Comparison of ENCODE assay signal across 1 cellular context in genomic region chr11:61332823-61333637, GRCh38.
TF ChIP-seq lines count a peak whose summit lies in the region.

Gene DDB1 (minus strand): TSS chr11:61333105. CDS start chr11:61332968, 137 bp downstream.
Gene TKFC (plus strand): TSS chr11:61333228. CDS start chr11:61334729, 1,501 bp downstream.

TF ChIP-seq in HepG2, 621 proteins besides CTCF, POLR2A, EP300 and RAD21 (continued from another document):
- TF ChIP-seq ZFP91 (CRISPR knock-in tag; IDR thresholded peaks at IDR 0.05; ENCODE audit: borderline replicate concordance) (peak; percentile 79), ZSCAN25 (CRISPR knock-in tag; IDR thresholded peaks at IDR 0.05) (peak; percentile 81), ZNF775 (CRISPR knock-in tag; IDR thresholded peaks at IDR 0.05; ENCODE audit: borderline replicate concordance) (no peak), ZBTB4 (CRISPR knock-in tag; IDR thresholded peaks at IDR 0.05; ENCODE audit: borderline replicate concordance) (peak; percentile 41; the same call in 1 of the 2 replicates), TERF1 (CRISPR knock-in tag; IDR thresholded peaks at IDR 0.05) (no peak), JUND (CRISPR knock-in tag; IDR thresholded peaks at IDR 0.05) (peak; percentile 52; the same call in 1 of the 2 replicates), ZSCAN12 (CRISPR knock-in tag; IDR thresholded peaks at IDR 0.05) (no peak), PCBP1 (IDR thresholded peaks at IDR 0.05; ENCODE audit: borderline replicate concordance, low read depth, low read length) (peak; percentile 74; the same call in 1 of the 2 replicates), ZNF558 (CRISPR knock-in tag; IDR thresholded peaks at IDR 0.05; ENCODE audit: borderline replicate concordance) (no peak), DPF2 (CRISPR knock-in tag; IDR thresholded peaks at IDR 0.05; ENCODE audit: borderline replicate concordance, low read depth) (no peak), ZNF337 (CRISPR knock-in tag; IDR thresholded peaks at IDR 0.05; ENCODE audit: borderline replicate concordance, low read depth) (0 out of 2 replicates have a peak, but pooled peaks have one; percentile 55), HMG20A (CRISPR knock-in tag; IDR thresholded peaks at IDR 0.05; ENCODE audit: borderline replicate concordance) (peak; percentile 54), ZZZ3 (CRISPR knock-in tag; IDR thresholded peaks at IDR 0.05; ENCODE audit: borderline replicate concordance) (peak; percentile 39; the same call in 1 of the 2 replicates), SMAD9 (CRISPR knock-in tag; IDR thresholded peaks at IDR 0.05) (0 out of 2 replicates have a peak, but pooled peaks have one; percentile 24), ZBTB40 (IDR thresholded peaks at IDR 0.05) (no peak), ZBTB40 (CRISPR knock-in tag; IDR thresholded peaks at IDR 0.05) (no peak; the same call in 1 of the 2 replicates), DNMT1 (CRISPR knock-in tag; IDR thresholded peaks at IDR 0.05) (no peak; the same call in 1 of the 2 replicates), TBX3 (IDR thresholded peaks at IDR 0.05; ENCODE audit: borderline replicate concordance) (peak; percentile 32; the same call in 1 of the 2 replicates), NAIF1 (CRISPR knock-in tag; IDR thresholded peaks at IDR 0.05; ENCODE audit: borderline replicate concordance) (no peak; the same call in 1 of the 2 replicates), ZNF788 (CRISPR knock-in tag; IDR thresholded peaks at IDR 0.05; ENCODE audit: borderline replicate concordance) (peak; percentile 87), ZNF777 (CRISPR knock-in tag; IDR thresholded peaks at IDR 0.05) (0 out of 2 replicates have a peak, but pooled peaks have one; percentile 12), ZNF75D (CRISPR knock-in tag; IDR thresholded peaks at IDR 0.05; ENCODE audit: borderline replicate concordance) (0 out of 2 replicates have a peak, but pooled peaks have one; percentile 32), PCBP2 (optimal IDR thresholded peaks at IDR 0.05; ENCODE audit: low read depth, low read length, poor library complexity, severe bottlenecking) (no peak), ZBTB43 (CRISPR knock-in tag; conservative IDR thresholded peaks at IDR 0.05) (no peak; the same call in 1 of the 2 replicates), MLX (CRISPR knock-in tag; IDR thresholded peaks at IDR 0.05) (peak; percentile 26; the same call in 1 of the 2 replicates), ISX (CRISPR knock-in tag; conservative IDR thresholded peaks at IDR 0.05) (no peak), NR2F6 (IDR thresholded peaks at IDR 0.05) (no peak), NR2F6 (CRISPR knock-in tag; IDR thresholded peaks at IDR 0.05) (peak; percentile 18; the same call in 1 of the 2 replicates), POGZ (CRISPR knock-in tag; IDR thresholded peaks at IDR 0.05) (no peak), LRRFIP1 (CRISPR knock-in tag; conservative IDR thresholded peaks at IDR 0.05) (no peak), DMAP1 (CRISPR knock-in tag; IDR thresholded peaks at IDR 0.05) (peak; percentile 96), ZMAT5 (CRISPR knock-in tag; IDR thresholded peaks at IDR 0.05; ENCODE audit: borderline replicate concordance, low read depth) (no peak), MYC (CRISPR knock-in tag; IDR thresholded peaks at IDR 0.05; ENCODE audit: borderline replicate concordance) (peak; percentile 97), HOXA3 (CRISPR knock-in tag; IDR thresholded peaks at IDR 0.05) (peak; percentile 88; the same call in 1 of the 2 replicates), TCF7 (IDR thresholded peaks at IDR 0.05; ENCODE audit: low read depth) (no peak; the same call in 1 of the 2 replicates)
